In genomic region chr17:69082696-69083095, GRCh38 we compare ENCODE assay signal across 12 cellular contexts. TPM values are rescaled to one million over a fixed set of nuclear protein-coding genes. Genes with fewer than 3 reads are reported as not detected.
"Had no signal": no experiment of that assay in that cellular context is flagged by ENCODE, and none has a peak within 500 bp of the region (broad histone marks: within the 10 kb centered on the region; RNA-seq: fewer than 3 reads in every experiment).

No MANE protein-coding gene starts in this region.

- DNase-seq: GM23248, GOT3, H7, H9, HCEC 1CT, HFFc6 had no signal

- H3K9ac ChIP-seq: GM23248 had no signal

- H3K4me3 ChIP-seq: GM23248, GM23338, HAP-1 had no signal

- H3K4me1 ChIP-seq: HAP-1 had no signal

- H3K27ac ChIP-seq: GM23248 had no signal

- H3K36me3 ChIP-seq: HAP-1 had no signal

- ATAC-seq: GM23338, HCT116 had no signal

- H3K4me2 ChIP-seq: GM23338 had no signal

- FAIRE-seq: H1, H54 had no signal

- H2AFZ ChIP-seq: GM23248, GM23338 had no signal

- H3K9me3 ChIP-seq: HAP-1 had no signal

RNA-seq across cellular contexts. Expression of gene ABCA9, which starts 22.0 kb away (rescaled TPM):
- total RNA-seq: GM23338, H1, H4, H7, H9, HFFc6 had no signal
- polyA plus RNA-seq: GM23338, H1 had no signal

RNA-seq across cellular contexts. Expression of gene ABCA6, which starts 59.0 kb away (rescaled TPM):
- total RNA-seq: GM23338, H1, H4, H7, H9 had no signal
- polyA plus RNA-seq: GM23338, H1 had no signal
